ENCODE assay signal across 8 cellular contexts in the genomic region with DNA sequence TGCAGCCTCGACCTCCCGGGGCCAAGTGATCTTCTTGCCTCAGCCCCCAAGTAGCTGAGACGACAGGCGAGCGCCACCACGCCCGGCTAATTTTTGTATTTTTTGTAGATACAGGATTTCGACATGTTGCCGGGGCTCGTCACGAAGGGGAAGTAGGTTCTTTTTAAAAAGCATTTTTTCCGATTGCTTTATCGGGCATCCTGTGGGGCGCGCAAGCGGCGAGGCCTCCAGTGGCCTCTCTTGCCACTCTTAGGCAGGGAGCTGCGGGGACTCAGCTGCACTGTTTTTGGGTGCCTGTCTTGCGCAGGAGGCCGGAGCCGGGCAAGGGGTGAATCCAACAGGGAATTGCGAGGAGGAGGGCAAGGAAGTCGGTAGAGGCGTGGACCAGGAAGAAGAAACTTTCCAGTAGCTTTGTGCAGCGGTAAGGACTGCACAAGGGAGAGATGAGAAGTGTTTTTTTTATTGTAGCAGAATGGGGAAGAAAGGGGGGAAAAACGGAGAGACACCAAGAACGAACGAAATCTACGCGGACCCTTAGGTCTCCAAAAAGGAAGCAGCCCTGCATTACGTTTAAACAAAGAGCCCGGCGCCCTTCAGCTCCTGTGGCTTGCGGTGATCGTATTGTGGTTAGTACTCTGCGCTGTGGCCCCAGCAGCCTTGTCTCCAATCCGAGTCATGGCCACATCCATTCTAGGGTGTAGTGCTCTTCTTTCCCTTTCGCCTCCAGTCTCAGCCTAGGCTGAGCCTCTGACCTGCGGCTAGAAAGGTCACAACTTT.
DNase-seq lines count a peak whose midpoint lies in the region; ATAC-seq lines count a peak whose summit lies in the region.

No MANE protein-coding gene starts in this region.

- no peak overlapping the region for H3K27ac ChIP-seq in skeletal muscle tissue (ENCODE audit: low read depth, low read length)

- ATAC-seq in HG03159 (IDR thresholded peaks at IDR 0.05; ENCODE audit: unreplicated experiment) (peak; percentile 47), esophagus mucosa (peak; percentile 46), HG02973 (IDR thresholded peaks at IDR 0.05; ENCODE audit: unreplicated experiment) (no peak)

- H3K27me3 Mint-ChIP-seq in activated CD4-positive, alpha-beta memory T cell treated with anti-CD3 and anti-CD28 coated beads for 36 hours: peaks cover 19% of the 10 kb centered on the region

- POLR2A ChIA-PET in activated CD4-positive, alpha-beta memory T cell treated with anti-CD3 and anti-CD28 coated beads for 36 hours (lab: Charles Lee): interaction anchor here (1.0 to 2.0 kb wide), 6 partner anchors 9 to 205 kb away, joined by 3 to 25 read pairs (median 6); no protein-coding TSS in a partner anchor

- CTCF ChIA-PET in activated CD4-positive, alpha-beta memory T cell treated with anti-CD3 and anti-CD28 coated beads for 36 hours (lab: Charles Lee): interaction anchor here (0.9 to 1.0 kb wide), 2 partner anchors 14 to 16 kb away, joined by 3 to 4 read pairs; no protein-coding TSS in a partner anchor

- peak overlapping the region in 2 of 3 donors; percentile 17 to 22 for H3K4me3 ChIP-seq in skeletal muscle tissue (ENCODE audit: low read length in 3 of 3)

- H3K4me1 ChIP-seq in ES-I3 (ENCODE audit: insufficient read depth, low read length) (no peaks in the 10 kb centered on the region), skeletal muscle tissue (ENCODE audit: control insufficient read depth in 3 of 3, insufficient read depth in 3 of 3, low read length in 3 of 3) (no peaks in the 10 kb centered on the region)

- peaks cover 0 to 16% (median 10%) of the 10 kb centered on the region in 3 donors for H3K27me3 ChIP-seq in skeletal muscle tissue (ENCODE audit: control insufficient read depth in 3 of 3, insufficient read depth in 3 of 3, low read length in 3 of 3)

- peak overlapping the region; percentile 81 for H3K9ac ChIP-seq in ES-I3 (ENCODE audit: low read depth, low read length)
- H3K9ac ChIP-seq in skeletal muscle tissue (ENCODE audit: low read depth in 1 of 3, low read length in 3 of 3): no peak overlapping the region

- peak overlapping the region; percentile 84 for H3K27ac Mint-ChIP-seq in activated CD4-positive, alpha-beta memory T cell treated with anti-CD3 and anti-CD28 coated beads for 36 hours

- DNase-seq in activated CD4-positive, alpha-beta memory T cell treated with anti-CD3 and anti-CD28 coated beads for 36 hours: peak; percentile 86
- DNase-seq in NCI-H2029 (lab: John Stamatoyannopoulos, UW) (no peak), superior temporal gyrus (ENCODE audit: extremely low spot score) (no peak)

- H3K36me3 ChIP-seq in ES-I3 (ENCODE audit: insufficient read depth, low read length) (no peaks in the 10 kb centered on the region), skeletal muscle tissue (ENCODE audit: control insufficient read depth in 3 of 3, insufficient read depth in 3 of 3, low read length in 3 of 3) (no peaks in the 10 kb centered on the region)

- H3K9me3 ChIP-seq in ES-I3 (ENCODE audit: control insufficient read depth, insufficient read depth, low read length): no peaks in the 10 kb centered on the region; the same call in 1 of the 2 replicates
- H3K9me3 ChIP-seq in skeletal muscle tissue (ENCODE audit: control insufficient read depth in 3 of 3, low read length in 3 of 3): peaks cover 0 to 3% (median 0%) of the 10 kb centered on the region in 3 donors

- H3K4me1 Mint-ChIP-seq in activated CD4-positive, alpha-beta memory T cell treated with anti-CD3 and anti-CD28 coated beads for 36 hours (ENCODE audit: low read depth): peaks cover 30% of the 10 kb centered on the region

- intact Hi-C loops in activated CD4-positive, alpha-beta memory T cell treated with anti-CD3 and anti-CD28 coated beads for 36 hours (cut with micrococcal nuclease): loop anchor here (1.0 to 5.0 kb wide), 4 partner anchors 16 to 56 kb away; no protein-coding TSS in a partner anchor

- peak overlapping the region; percentile 78 for H3K4me3 Mint-ChIP-seq in activated CD4-positive, alpha-beta memory T cell treated with anti-CD3 and anti-CD28 coated beads for 36 hours

- no peaks in the 10 kb centered on the region for H3K36me3 Mint-ChIP-seq in activated CD4-positive, alpha-beta memory T cell treated with anti-CD3 and anti-CD28 coated beads for 36 hours

- no peaks in the 10 kb centered on the region for H3K9me3 Mint-ChIP-seq in activated CD4-positive, alpha-beta memory T cell treated with anti-CD3 and anti-CD28 coated beads for 36 hours
